7 cellular contexts compared by ENCODE assay signal in genomic region chr21:44939532-44940115, GRCh38. TPM values are rescaled to one million over a fixed set of nuclear protein-coding genes. Genes with fewer than 3 reads are reported as not detected.
DNase-seq lines count a peak whose midpoint lies in the region; ATAC-seq and TF ChIP-seq lines count a peak whose summit lies in the region.

TSS of gene SLX9 (plus strand) at chr21:44940029. CDS start at chr21:44940058, 29 bp downstream.

- peak within 1 kb of the TSS; percentile 89 for H2AFZ ChIP-seq in smooth muscle cell (ENCODE audit: low read depth)

- H3K4me1 ChIP-seq in iPS-20b (ENCODE audit: insufficient read depth, low read length) (peaks cover 4% of the 10 kb centered on the region; the same call in 1 of the 2 replicates), smooth muscle cell (ENCODE audit: low read depth) (peaks cover 12% of the 10 kb centered on the region)

- 3% methylated on average over 66 of the region's 69 CpGs for WGBS in smooth muscle cell (ENCODE audit: low lambda C conversion rate)

- peak; percentile 77 for TF ChIP-seq POLR2A in GM15510 (IDR thresholded peaks at IDR 0.05; ENCODE audit: borderline replicate concordance, extremely low read depth, insufficient read length)

- in situ Hi-C loops in T47D (cut with HindIII; ENCODE audit: low pct_unique_long_range_greater_than_20kb, low sequenced_read_pairs) = no loop called here

- H3K9ac ChIP-seq in iPS-20b (ENCODE audit: low read depth, low read length) (peak within 1 kb of the TSS; percentile 83), smooth muscle cell (ENCODE audit: low read depth) (peak within 1 kb of the TSS; percentile 54)

- peaks cover 45% of the 10 kb centered on the region for H3K36me3 ChIP-seq in WERI-Rb-1
- H3K36me3 ChIP-seq in iPS-20b (ENCODE audit: insufficient read depth, low read depth, low read length) = peaks cover 28% of the 10 kb centered on the region
- no peaks in the 10 kb centered on the region for H3K36me3 ChIP-seq in smooth muscle cell (ENCODE audit: low read depth)

- H3K79me2 ChIP-seq in smooth muscle cell (ENCODE audit: low read depth) = peaks cover 31% of the 10 kb centered on the region

- H3K27me3 ChIP-seq in WERI-Rb-1 (ENCODE audit: insufficient read depth, low read depth, severe bottlenecking) (no peaks in the 10 kb centered on the region), iPS-20b (ENCODE audit: insufficient read depth, low read length) (peaks cover 8% of the 10 kb centered on the region), smooth muscle cell (ENCODE audit: low read depth) (no peaks in the 10 kb centered on the region)

- TF ChIP-seq CTCF in WERI-Rb-1 (IDR thresholded peaks at IDR 0.05; ENCODE audit: low read depth, low read length) = no peak
- no peak for TF ChIP-seq CTCF in smooth muscle cell (IDR thresholded peaks at IDR 0.05; ENCODE audit: borderline replicate concordance, insufficient read depth, poor library complexity, severe bottlenecking)

- H3K4me3 ChIP-seq in WERI-Rb-1 (ENCODE audit: low read depth, low read length) = peak within 1 kb of the TSS; percentile 77
- peak within 1 kb of the TSS; percentile 87 for H3K4me3 ChIP-seq in iPS-20b (ENCODE audit: low read length)
- peak within 1 kb of the TSS; percentile 73 for H3K4me3 ChIP-seq in smooth muscle cell

- H3K9me3 ChIP-seq in WERI-Rb-1 (ENCODE audit: severe bottlenecking) = no peaks in the 10 kb centered on the region
- no peaks in the 10 kb centered on the region for H3K9me3 ChIP-seq in iPS-20b (ENCODE audit: insufficient read depth, low read depth, low read length)
- no peaks in the 10 kb centered on the region for H3K9me3 ChIP-seq in smooth muscle cell (replicated peaks; ENCODE audit: low read depth)

- peaks cover 36% of the 10 kb centered on the region for H4K20me1 ChIP-seq in smooth muscle cell (ENCODE audit: low read depth)

- H3K4me2 ChIP-seq in smooth muscle cell = peak within 1 kb of the TSS; percentile 92

- peak; percentile 86 for DNase-seq in NCI-H2171 (lab: John Stamatoyannopoulos, UW)
- peak; percentile 89 for DNase-seq in WERI-Rb-1
- DNase-seq in T47D (ENCODE audit: low read depth in 1 of 2, low spot score in 1 of 2) = peak; percentile 85 to 89
- no peak for DNase-seq in smooth muscle cell (lab: John Stamatoyannopoulos, UW; ENCODE audit: unreplicated experiment)

- no peaks in the 10 kb centered on the region for H3F3A ChIP-seq in smooth muscle cell (ENCODE audit: low read depth)

- peak within 1 kb of the TSS; percentile 83 for H3K27ac ChIP-seq in WERI-Rb-1
- H3K27ac ChIP-seq in iPS-20b (ENCODE audit: low read length) = peak within 1 kb of the TSS; percentile 65
- no peak within 1 kb of the TSS for H3K27ac ChIP-seq in smooth muscle cell (ENCODE audit: low read depth)

- ATAC-seq in HG02885 (IDR thresholded peaks at IDR 0.05; ENCODE audit: poor library complexity, unreplicated experiment) = peak; percentile 71

RNA-seq across cellular contexts. Expression of gene SLX9, which starts in this region (rescaled TPM):
- total RNA-seq in smooth muscle cell = 13.9 and 15.9 TPM in 2 replicates
- polyA plus RNA-seq in smooth muscle cell = 26.6 and 32.7 TPM in 2 replicates
